In the genomic region with DNA sequence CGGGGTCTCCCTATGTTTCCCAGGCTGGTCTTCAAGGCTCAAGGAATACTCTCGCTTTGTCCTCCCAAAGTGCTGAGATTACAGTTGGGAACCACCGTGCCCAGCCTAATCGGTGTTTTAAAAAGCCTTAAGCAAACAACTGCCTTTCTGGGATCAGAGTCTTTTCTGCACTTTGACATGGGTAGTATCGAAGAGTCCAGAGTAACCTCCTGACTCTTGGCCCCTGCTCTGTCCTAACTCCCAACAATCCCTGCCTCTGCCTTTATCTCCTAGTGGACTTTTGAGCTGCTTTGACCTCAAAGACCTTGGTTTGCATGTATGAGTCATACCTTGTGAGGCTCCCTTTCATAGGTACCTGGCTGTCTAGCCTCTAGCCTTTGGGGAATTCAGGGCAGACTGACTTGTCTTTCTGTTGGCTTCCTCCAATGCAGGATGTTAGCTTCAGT, we compare ENCODE assay signal across 8 cellular contexts. TPM values are rescaled to one million over a fixed set of nuclear protein-coding genes. Genes with fewer than 3 reads are reported as not detected.
DNase-seq lines count a peak whose midpoint lies in the region; ATAC-seq and TF ChIP-seq lines count a peak whose summit lies in the region.

No MANE protein-coding gene starts in this region.

- H3K27ac Mint-ChIP-seq in activated B cell treated with CpG ODN at 0.5 μM for 24 hours = peak overlapping the region; percentile 19
- H3K27ac Mint-ChIP-seq in stimulated activated effector memory CD8-positive, alpha-beta T cell treated with anti-CD3 and anti-CD28 coated beads, Interleukin-12 subunit alpha, Interleukin-12 subunit beta, amount 100 ng/mL, for 72 hours = no peak overlapping the region

- no peaks in the 10 kb centered on the region for H3K9me3 Mint-ChIP-seq in activated B cell treated with CpG ODN at 0.5 μM for 24 hours
- H3K9me3 Mint-ChIP-seq in stimulated activated effector memory CD8-positive, alpha-beta T cell treated with anti-CD3 and anti-CD28 coated beads, Interleukin-12 subunit alpha, Interleukin-12 subunit beta, amount 100 ng/mL, for 72 hours = no peaks in the 10 kb centered on the region

- no peak for TF ChIP-seq CTCF in activated B cell treated with CpG ODN at 0.5 μM for 24 hours (IDR thresholded peaks at IDR 0.05)

- CTCF ChIA-PET in activated B cell treated with CpG ODN at 0.5 μM for 24 hours (lab: Charles Lee) = interaction anchor here (1.4 to 1.6 kb wide), 2 partner anchors 46 to 47 kb away, joined by 4 read pairs; no protein-coding TSS in a partner anchor

- no peaks in the 10 kb centered on the region for H3K27me3 Mint-ChIP-seq in activated B cell treated with CpG ODN at 0.5 μM for 24 hours

- H3K4me1 Mint-ChIP-seq in activated B cell treated with CpG ODN at 0.5 μM for 24 hours = peaks cover 28% of the 10 kb centered on the region
- H3K4me1 Mint-ChIP-seq in stimulated activated effector memory CD8-positive, alpha-beta T cell treated with anti-CD3 and anti-CD28 coated beads, Interleukin-12 subunit alpha, Interleukin-12 subunit beta, amount 100 ng/mL, for 72 hours = no peaks in the 10 kb centered on the region

- peaks cover 7% of the 10 kb centered on the region for H3K36me3 Mint-ChIP-seq in activated B cell treated with CpG ODN at 0.5 μM for 24 hours (ENCODE audit: low read depth)
- H3K36me3 Mint-ChIP-seq in stimulated activated effector memory CD8-positive, alpha-beta T cell treated with anti-CD3 and anti-CD28 coated beads, Interleukin-12 subunit alpha, Interleukin-12 subunit beta, amount 100 ng/mL, for 72 hours = no peaks in the 10 kb centered on the region

- DNase-seq in activated B cell treated with CpG ODN at 0.5 μM for 24 hours (no peak), GDM1 (lab: John Stamatoyannopoulos, UW) (no peak), NCI-H446 treated with DMSO at 0.1 percent for 48 hours (lab: John Stamatoyannopoulos, UW) (no peak), NCI-H2029 (lab: John Stamatoyannopoulos, UW) (no peak), pons (ENCODE audit: low spot score) (no peak)
- DNase-seq in stimulated activated effector memory CD8-positive, alpha-beta T cell treated with anti-CD3 and anti-CD28 coated beads, Interleukin-12 subunit alpha, Interleukin-12 subunit beta, amount 100 ng/mL, for 72 hours (ENCODE audit: low spot score in 2 of 2) = no peak

- intact Hi-C loops in activated B cell treated with CpG ODN at 0.5 μM for 24 hours (cut with micrococcal nuclease) = loop anchor here (1.0 kb wide), 1 partner anchor 21 kb away; a partner anchor contains a TSS

- POLR2A ChIA-PET in activated B cell treated with CpG ODN at 0.5 μM for 24 hours (lab: Charles Lee) = interaction anchor here (0.7 to 0.9 kb wide), 3 partner anchors 20 to 24 kb away, joined by 3 to 5 read pairs (median 4); no protein-coding TSS in a partner anchor

- ATAC-seq in GM18907 (IDR thresholded peaks at IDR 0.05; ENCODE audit: unreplicated experiment) = peak; percentile 82
- ATAC-seq in HG03045 (IDR thresholded peaks at IDR 0.05; ENCODE audit: unreplicated experiment) = peak; percentile 65
- ATAC-seq in activated B cell treated with CpG ODN at 0.5 μM for 24 hours (ENCODE audit: low read depth) = peak; percentile 63
- ATAC-seq in stimulated activated effector memory CD8-positive, alpha-beta T cell treated with anti-CD3 and anti-CD28 coated beads, Interleukin-12 subunit alpha, Interleukin-12 subunit beta, amount 100 ng/mL, for 72 hours = peak; percentile 50

- peak overlapping the region; percentile 13 for H3K4me3 Mint-ChIP-seq in activated B cell treated with CpG ODN at 0.5 μM for 24 hours
- no peak overlapping the region for H3K4me3 Mint-ChIP-seq in stimulated activated effector memory CD8-positive, alpha-beta T cell treated with anti-CD3 and anti-CD28 coated beads, Interleukin-12 subunit alpha, Interleukin-12 subunit beta, amount 100 ng/mL, for 72 hours

RNA-seq across cellular contexts. Expression of a gene that starts 21.0 kb away (rescaled TPM):
- 31.9 and 32.9 TPM in 2 replicates for total RNA-seq in activated B cell treated with CpG ODN at 0.5 μM for 24 hours
